Comparison of ENCODE assay signal across 8 cellular contexts in the genomic region with DNA sequence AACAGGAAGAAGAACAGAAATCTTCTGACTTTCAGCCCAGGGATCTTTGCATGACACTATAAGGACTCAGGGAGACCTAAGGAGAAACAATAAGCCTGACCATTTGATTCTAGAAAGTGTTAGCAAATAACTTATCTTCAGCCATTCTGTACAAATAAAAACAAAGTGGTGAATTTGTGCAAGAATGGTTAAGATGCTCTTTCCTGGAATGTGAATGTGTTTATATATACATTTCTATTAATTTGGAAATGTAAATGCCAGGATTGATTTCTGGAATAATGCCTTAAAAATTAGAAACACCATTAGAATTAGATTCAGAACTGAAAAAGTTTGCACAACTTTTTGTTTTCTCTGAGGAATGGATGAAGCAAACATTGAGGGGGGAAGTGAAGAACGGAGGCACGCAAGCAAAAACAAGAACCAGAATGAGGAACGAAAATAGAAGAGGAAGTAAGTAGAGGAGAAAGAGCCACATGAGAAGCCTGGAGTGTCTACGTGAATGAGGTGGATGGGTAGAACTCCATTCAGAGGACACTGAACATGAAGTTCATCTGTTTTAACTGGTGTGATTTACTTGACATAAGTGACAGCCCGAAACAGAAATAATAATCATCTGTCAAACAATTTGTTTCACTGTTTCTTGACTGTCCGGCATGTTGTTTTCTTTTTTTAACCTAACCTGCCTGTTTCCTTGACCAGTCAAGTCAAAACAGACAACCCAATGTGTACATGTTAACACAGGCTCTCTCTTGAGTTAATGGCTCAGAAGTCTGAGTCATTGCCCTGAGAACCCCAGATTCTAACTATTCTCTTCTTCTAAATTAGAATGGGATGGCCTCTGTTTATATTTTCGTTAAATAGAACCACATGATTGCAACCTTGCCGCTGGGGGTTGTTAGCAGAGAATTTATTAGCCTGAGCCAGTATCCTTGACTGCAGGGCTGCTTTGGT.
A peak's percentile ranks its signal among the peaks of the same experiment; 100 is the strongest.
DNase-seq lines count a peak whose midpoint lies in the region; ATAC-seq and TF ChIP-seq lines count a peak whose summit lies in the region.

No MANE protein-coding gene starts in this region.

- H3K4me2 ChIP-seq in BLaER1: peak overlapping the region; percentile 18; the same call in 1 of the 2 replicates

- peak; percentile 75 for DNase-seq in epithelial cell of esophagus (ENCODE audit: low read depth)
- DNase-seq in HuH-7.5 (ENCODE audit: low spot score): no peak
- no peak for DNase-seq in T-helper 9 cell
- no peak for DNase-seq in stimulated activated CD4-positive, alpha-beta T cell treated with anti-CD3 and anti-CD28 coated beads, Interleukin-15, amount 100 ng/mL, for 24 hours
- no peak for DNase-seq in HUDEP-2 (lab: John Stamatoyannopoulos, UW; ENCODE audit: unreplicated experiment in 76 of 76)

- peak; percentile 78 for ATAC-seq in GM19455 (IDR thresholded peaks at IDR 0.05; ENCODE audit: unreplicated experiment)
- peak; percentile 75 for ATAC-seq in HG03439 (IDR thresholded peaks at IDR 0.05; ENCODE audit: unreplicated experiment)

- H3K9ac ChIP-seq in BLaER1: no peak overlapping the region

- no peak for TF ChIP-seq CTCF in epithelial cell of esophagus (IDR thresholded peaks at IDR 0.05; ENCODE audit: insufficient read depth, low read depth, low read length, missing control alignments)

- no peak overlapping the region for H3K27ac ChIP-seq in BLaER1

- no peak overlapping the region for H3K4me3 ChIP-seq in BLaER1
- H3K4me3 ChIP-seq in epithelial cell of esophagus (ENCODE audit: low read length): no peak overlapping the region

- no peaks in the 10 kb centered on the region for H4K20me1 ChIP-seq in BLaER1

- H3K4me1 ChIP-seq in BLaER1: peaks cover 10% of the 10 kb centered on the region

- no peaks in the 10 kb centered on the region for H3K9me3 ChIP-seq in BLaER1

- no peaks in the 10 kb centered on the region for H3K27me3 ChIP-seq in BLaER1

- no peaks in the 10 kb centered on the region for H3K36me3 ChIP-seq in BLaER1
